14 cellular contexts compared by ENCODE assay signal in genomic region chrX:153642313-153642654, GRCh38. TPM values are rescaled to one million over a fixed set of nuclear protein-coding genes. Genes with fewer than 3 reads are reported as not detected.
DNase-seq lines count a peak whose midpoint lies in the region; ATAC-seq and TF ChIP-seq lines count a peak whose summit lies in the region.
"Had no signal": no experiment of that assay in that cellular context is flagged by ENCODE, and none has a peak within 500 bp of the region (broad histone marks: within the 10 kb centered on the region; RNA-seq: fewer than 3 reads in every experiment).

No MANE protein-coding gene starts in this region.

- intact Hi-C loops in left colon (cut with DNase I, micrococcal nuclease): no loop called here

- H3K9me3 Mint-ChIP-seq in activated T-helper 17 cell treated with anti-CD3 and anti-CD28 coated beads, Interleukin-2, amount 50 U/mL, for 72 hours: no peaks in the 10 kb centered on the region
- H3K9me3 Mint-ChIP-seq in neural progenitor cell: peaks cover 18% of the 10 kb centered on the region

- no peak overlapping the region for H2AFZ ChIP-seq in neural progenitor cell (replicated peaks)

- H3K4me3 Mint-ChIP-seq in activated T-helper 17 cell treated with anti-CD3 and anti-CD28 coated beads, Interleukin-2, amount 50 U/mL, for 72 hours: peak overlapping the region; percentile 52
- H3K4me3 Mint-ChIP-seq in neural progenitor cell: no peak overlapping the region

- H3K9me3 ChIP-seq in neural progenitor cell (ENCODE audit: low read depth): no peaks in the 10 kb centered on the region
- H3K9me3 ChIP-seq: tibial artery had no signal

- no peak for ATAC-seq in activated T-helper 17 cell treated with anti-CD3 and anti-CD28 coated beads, Interleukin-2, amount 50 U/mL, for 72 hours (replicated peaks)
- ATAC-seq in left colon (no peak), HG03139 (IDR thresholded peaks at IDR 0.05; ENCODE audit: unreplicated experiment) (no peak)

- peak overlapping the region; percentile 79 for H3K4me2 ChIP-seq in neural progenitor cell

- peaks cover 5% of the 10 kb centered on the region for H3F3A ChIP-seq in neural progenitor cell (ENCODE audit: low read depth)

- H3K4me1 Mint-ChIP-seq in activated T-helper 17 cell treated with anti-CD3 and anti-CD28 coated beads, Interleukin-2, amount 50 U/mL, for 72 hours: no peaks in the 10 kb centered on the region
- peaks cover 14% of the 10 kb centered on the region for H3K4me1 Mint-ChIP-seq in neural progenitor cell

- H3K4me3 ChIP-seq in H7 (ENCODE audit: insufficient read depth, low read depth, low read length) (peak overlapping the region; percentile 19; the same call in 1 of the 2 replicates), neural progenitor cell (peak overlapping the region; percentile 37)

- peaks cover 13% of the 10 kb centered on the region for H3K27me3 Mint-ChIP-seq in activated T-helper 17 cell treated with anti-CD3 and anti-CD28 coated beads, Interleukin-2, amount 50 U/mL, for 72 hours
- H3K27me3 Mint-ChIP-seq in neural progenitor cell (ENCODE audit: insufficient read depth, low read depth): peaks cover 36% of the 10 kb centered on the region

- H3K36me3 Mint-ChIP-seq in activated T-helper 17 cell treated with anti-CD3 and anti-CD28 coated beads, Interleukin-2, amount 50 U/mL, for 72 hours (ENCODE audit: low read depth): no peaks in the 10 kb centered on the region
- H3K36me3 Mint-ChIP-seq in neural progenitor cell: no peaks in the 10 kb centered on the region
- H3K36me3 Mint-ChIP-seq: mesothelial cell of epicardium had no signal

- H3K79me2 ChIP-seq in neural progenitor cell (ENCODE audit: low read depth): no peaks in the 10 kb centered on the region

- H3K4me1 ChIP-seq in neural progenitor cell: peaks cover 11% of the 10 kb centered on the region

- peaks cover 3% of the 10 kb centered on the region for H4K20me1 ChIP-seq in neural progenitor cell (ENCODE audit: low read depth)

- H3K27me3 ChIP-seq in H7 (ENCODE audit: control insufficient read depth, insufficient read depth, low read length): peaks cover 62% of the 10 kb centered on the region
- peaks cover 78% of the 10 kb centered on the region for H3K27me3 ChIP-seq in neural progenitor cell

- H3K9ac ChIP-seq in neural progenitor cell: no peak overlapping the region

- H3K36me3 ChIP-seq in H7 (replicated peaks; ENCODE audit: control insufficient read depth, insufficient read depth, low read length) (no peaks in the 10 kb centered on the region), neural progenitor cell (no peaks in the 10 kb centered on the region)
- H3K36me3 ChIP-seq: tibial artery had no signal

- no peak overlapping the region for H3K27ac ChIP-seq in neural progenitor cell
- H3K27ac ChIP-seq: tibial artery had no signal

- DNase-seq in NCI-H526 (lab: John Stamatoyannopoulos, UW) (peak; percentile 7 to 53), NCI-H526 treated with DMSO at 0.1 percent for 48 hours (lab: John Stamatoyannopoulos, UW) (no peak), H7 (peak; percentile 87), neural progenitor cell (ENCODE audit: low spot score) (peak; percentile 74), left colon (no peak), GOT3 (lab: John Stamatoyannopoulos, UW) (no peak)
- DNase-seq: activated T-cell treated with anti-CD3 and anti-CD28 coated beads, Interleukin-2, amount 50 U/mL, for 48 hours; NCI-H226; Right ventricle myocardium superior; tibial artery had no signal

- no peak overlapping the region for H3K27ac Mint-ChIP-seq in activated T-helper 17 cell treated with anti-CD3 and anti-CD28 coated beads, Interleukin-2, amount 50 U/mL, for 72 hours
- H3K27ac Mint-ChIP-seq in neural progenitor cell: no peak overlapping the region
- H3K27ac Mint-ChIP-seq: mesothelial cell of epicardium had no signal

- TF ChIP-seq CTCF in neural progenitor cell (IDR thresholded peaks at IDR 0.05): no peak

RNA-seq across cellular contexts. Expression of gene DUSP9, which starts 4.7 kb away (rescaled TPM):
- total RNA-seq in H7 (2014; rRNA removed; shearing (Covaris generic)): 2.3 and 3.3 TPM in 2 replicates
- total RNA-seq in activated T-helper 17 cell treated with anti-CD3 and anti-CD28 coated beads, Interleukin-2, amount 50 U/mL, for 72 hours: under 1 TPM in 1 of 2 donors, not detected in 1; 0.13 TPM
- total RNA-seq in neural progenitor cell (ENCODE audit: low replicate concordance): 0.21 and 2.0 TPM in 2 replicates
- total RNA-seq in left colon: not detected
- total RNA-seq: aorta, Right ventricle myocardium superior had no signal

RNA-seq across cellular contexts. Expression of gene PNCK, which starts 31.3 kb away (rescaled TPM):
- total RNA-seq in H7 (2014; rRNA removed; shearing (Covaris generic)): 1.7 and 5.5 TPM in 2 replicates
- 10 to 100 TPM in 1 of 2 donors, 1 to 10 TPM in 1; 1.6 to 16.7 TPM for total RNA-seq in activated T-helper 17 cell treated with anti-CD3 and anti-CD28 coated beads, Interleukin-2, amount 50 U/mL, for 72 hours
- total RNA-seq in neural progenitor cell (ENCODE audit: low replicate concordance) (19.7 and 53.5 TPM in 2 replicates), left colon (10 to 100 TPM in 1 of 2 donors, 1 to 10 TPM in 1; 1.1 to 14.2 TPM)

RNA-seq across cellular contexts. Expression of gene CCNQ, which starts 43.3 kb away (rescaled TPM):
- total RNA-seq in H7 (2014; rRNA removed; shearing (Covaris generic)): 27.0 and 30.4 TPM in 2 replicates
- 10 to 100 TPM in 1 of 2 donors, 1 to 10 TPM in 1; 9.1 to 26.4 TPM for total RNA-seq in activated T-helper 17 cell treated with anti-CD3 and anti-CD28 coated beads, Interleukin-2, amount 50 U/mL, for 72 hours
- total RNA-seq in neural progenitor cell (ENCODE audit: low replicate concordance) (15.2 and 22.2 TPM in 2 replicates), left colon (10 to 100 TPM; 20.4 to 21.8 TPM)

RNA-seq across cellular contexts. Expression of gene SLC6A8, which starts 45.4 kb away (rescaled TPM):
- 29.4 and 40.2 TPM in 2 replicates for total RNA-seq in H7 (2014; rRNA removed; shearing (Covaris generic))
- 10 to 100 TPM in 1 of 2 donors, 1 to 10 TPM in 1; 1.1 to 26.1 TPM for total RNA-seq in activated T-helper 17 cell treated with anti-CD3 and anti-CD28 coated beads, Interleukin-2, amount 50 U/mL, for 72 hours
- total RNA-seq in neural progenitor cell (ENCODE audit: low replicate concordance) (94.1 and 191 TPM in 2 replicates), left colon (100 to 1,000 TPM; 170 to 270 TPM)

Comparison
In these comparisons a context has a peak if more than half of its experiments do, and no peak if none do; other contexts are left out.
1. DNase-seq: peak in NCI-H526 (2 of 2), H7 (single experiment) and neural progenitor cell (single experiment); none in NCI-H526 treated with DMSO at 0.1 percent for 48 hours (single experiment), left colon (0 of 2) and GOT3 (single experiment).